2 cellular contexts compared by ENCODE assay signal in the genomic region with DNA sequence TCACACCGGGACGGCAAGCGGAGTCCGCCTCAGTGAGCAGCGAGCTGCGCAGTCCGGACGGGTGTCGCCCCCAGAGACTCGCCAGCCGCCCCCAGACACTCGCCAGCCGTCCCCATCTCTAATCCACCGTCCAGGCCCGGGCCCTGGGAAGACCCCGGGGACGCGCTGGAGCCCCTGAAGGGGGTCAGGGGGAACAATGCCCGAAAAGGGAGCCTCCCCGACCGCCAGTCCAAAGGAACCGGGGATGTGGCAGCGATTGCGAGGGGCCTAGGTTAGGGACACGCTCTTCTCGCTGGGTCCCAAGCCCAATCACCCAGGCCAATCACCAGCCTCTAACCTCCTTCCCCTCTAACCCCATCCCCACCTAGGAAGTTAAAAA.
TF ChIP-seq lines count a peak whose summit lies in the region.

No MANE protein-coding gene starts in this region.

TF ChIP-seq in HepG2, 621 proteins besides CTCF, POLR2A, EP300 and RAD21:
- TF ChIP-seq ZNF383 (CRISPR knock-in tag; IDR thresholded peaks at IDR 0.05; ENCODE audit: borderline replicate concordance) (no peak), MEIS2 (CRISPR knock-in tag; IDR thresholded peaks at IDR 0.05) (no peak), ATF1 (CRISPR knock-in tag; IDR thresholded peaks at IDR 0.05) (no peak), ZFP82 (CRISPR knock-in tag; IDR thresholded peaks at IDR 0.05; ENCODE audit: borderline replicate concordance) (no peak), ZBTB20 (CRISPR knock-in tag; IDR thresholded peaks at IDR 0.05; ENCODE audit: borderline replicate concordance, low read depth) (no peak), STAT5B (CRISPR knock-in tag; IDR thresholded peaks at IDR 0.05) (no peak), ZZZ3 (CRISPR knock-in tag; IDR thresholded peaks at IDR 0.05; ENCODE audit: borderline replicate concordance) (no peak), SMAD1 (CRISPR knock-in tag; IDR thresholded peaks at IDR 0.05; ENCODE audit: borderline replicate concordance, low read depth) (no peak), CHCHD3 (CRISPR knock-in tag; IDR thresholded peaks at IDR 0.05) (no peak)
- TF ChIP-seq, protein P1, sequence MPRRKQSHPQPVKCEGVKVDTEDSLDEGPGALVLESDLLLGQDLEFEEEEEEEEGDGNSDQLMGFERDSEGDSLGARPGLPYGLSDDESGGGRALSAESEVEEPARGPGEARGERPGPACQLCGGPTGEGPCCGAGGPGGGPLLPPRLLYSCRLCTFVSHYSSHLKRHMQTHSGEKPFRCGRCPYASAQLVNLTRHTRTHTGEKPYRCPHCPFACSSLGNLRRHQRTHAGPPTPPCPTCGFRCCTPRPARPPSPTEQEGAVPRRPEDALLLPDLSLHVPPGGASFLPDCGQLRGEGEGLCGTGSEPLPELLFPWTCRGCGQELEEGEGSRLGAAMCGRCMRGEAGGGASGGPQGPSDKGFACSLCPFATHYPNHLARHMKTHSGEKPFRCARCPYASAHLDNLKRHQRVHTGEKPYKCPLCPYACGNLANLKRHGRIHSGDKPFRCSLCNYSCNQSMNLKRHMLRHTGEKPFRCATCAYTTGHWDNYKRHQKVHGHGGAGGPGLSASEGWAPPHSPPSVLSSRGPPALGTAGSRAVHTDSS (CRISPR knock-in tag; conservative IDR thresholded peaks at IDR 0.05) = no peak

TF ChIP-seq in GM12878, 131 proteins besides CTCF, POLR2A, EP300 and RAD21:
- TF ChIP-seq HDGF (IDR thresholded peaks at IDR 0.05) (no peak), GATAD2B (conservative IDR thresholded peaks at IDR 0.05; ENCODE audit: low read depth) (no peak), ETV6 (conservative IDR thresholded peaks at IDR 0.05 in 1 of 2, IDR thresholded peaks at IDR 0.05 in 1 of 2; ENCODE audit: borderline replicate concordance in 1 of 2, low read depth in 1 of 2) (no peak), EGR1 (IDR thresholded peaks at IDR 0.05; ENCODE audit: borderline replicate concordance in 1 of 2, low read depth in 2 of 2, low read length in 2 of 2) (no peak), PAX5 (IDR thresholded peaks at IDR 0.05; ENCODE audit: borderline replicate concordance, low read depth, low read length) (no peak), BACH1 (IDR thresholded peaks at IDR 0.05; ENCODE audit: borderline replicate concordance) (no peak)
